In the genomic region with DNA sequence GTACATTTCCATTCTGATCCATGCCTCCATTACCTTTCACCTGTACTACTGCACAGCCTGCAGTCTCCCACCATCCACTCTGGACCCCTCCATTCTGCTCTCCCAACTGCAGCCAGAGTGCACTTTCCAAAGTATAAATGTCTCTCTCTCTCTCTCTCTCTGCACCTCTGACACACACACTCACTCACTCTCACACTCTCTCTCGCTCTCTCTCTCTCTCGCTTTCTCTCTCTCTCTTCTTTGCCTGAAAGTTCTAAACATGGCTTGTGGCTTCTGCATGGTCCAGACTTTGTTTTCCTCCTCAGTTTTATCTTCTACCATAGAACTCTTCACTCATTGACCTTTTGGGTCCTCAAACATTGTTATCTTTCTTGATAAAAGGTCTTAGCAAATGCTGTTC, we compare ENCODE assay signal across 18 cellular contexts.
A peak's percentile ranks its signal among the peaks of the same experiment; 100 is the strongest.
DNase-seq lines count a peak whose midpoint lies in the region; ATAC-seq and TF ChIP-seq lines count a peak whose summit lies in the region.
"Had no signal": no experiment of that assay in that cellular context is flagged by ENCODE, and none has a peak within 500 bp of the region (broad histone marks: within the 10 kb centered on the region; RNA-seq: fewer than 3 reads in every experiment).

No MANE protein-coding gene starts in this region.

- DNase-seq in adipocyte (ENCODE audit: low read depth) (no peak), neuronal stem cell (ENCODE audit: low spot score) (no peak), MCF 10A (ENCODE audit: unreplicated experiment) (no peak)
- DNase-seq in effector memory CD8-positive, alpha-beta T cell = no peak
- DNase-seq in stimulated activated CD4-positive, alpha-beta T cell treated with anti-CD3 and anti-CD28 coated beads, Interleukin-12 subunit alpha, Interleukin-12 subunit beta, amount 100 ng/mL, for 4 hours = no peak
- DNase-seq: AML-193; Calu3; CD4-positive, alpha-beta memory T cell; DMS79 treated with DMSO at 0.1 percent for 48 hours; GF-D8; GOT3; H7; IMR-90 had no signal

- 97 to 100% methylated on average over 1 to 2 of the region's 2 CpGs for WGBS in neuronal stem cell (ENCODE audit: extremely low coverage in 2 of 2, insufficient read length in 2 of 2, insufficient replicate concordance in 1 of 2), 2 donors

- no peak overlapping the region for H3K4me3 Mint-ChIP-seq in effector memory CD8-positive, alpha-beta T cell
- H3K4me3 Mint-ChIP-seq in MCF 10A (ENCODE audit: unreplicated experiment) = no peak overlapping the region
- H3K4me3 Mint-ChIP-seq: CD14-positive monocyte; CD4-positive, alpha-beta memory T cell had no signal

- intact Hi-C loops in MCF 10A (cut with micrococcal nuclease) = no loop called here

- no peak overlapping the region for H3K4me3 ChIP-seq in adipocyte (ENCODE audit: low read length)
- H3K4me3 ChIP-seq in neuronal stem cell (ENCODE audit: low read length in 2 of 2) = no peak overlapping the region
- H3K4me3 ChIP-seq: BLaER1, K562 had no signal

- no peak overlapping the region for H3K4ac ChIP-seq in neuronal stem cell (ENCODE audit: low read length)

- no peaks in the 10 kb centered on the region for H3K36me3 ChIP-seq in adipocyte (ENCODE audit: control insufficient read depth, insufficient read depth, low read length, severe bottlenecking)
- peaks cover 0 to 3% of the 10 kb centered on the region in 2 donors for H3K36me3 ChIP-seq in neuronal stem cell (replicated peaks in 1 of 2; ENCODE audit: control insufficient read depth in 2 of 2, insufficient read depth in 2 of 2, low read length in 2 of 2)

- no peak overlapping the region for H2BK15ac ChIP-seq in neuronal stem cell (ENCODE audit: low read length)

- H3K14ac ChIP-seq in neuronal stem cell (ENCODE audit: low read length) = peak overlapping the region; percentile 11

- no peaks in the 10 kb centered on the region for H3K9me3 ChIP-seq in adipocyte (ENCODE audit: control insufficient read depth, low read length)
- no peaks in the 10 kb centered on the region for H3K9me3 ChIP-seq in neuronal stem cell (replicated peaks in 1 of 2; ENCODE audit: control insufficient read depth in 2 of 2, insufficient read depth in 1 of 2, low read depth in 1 of 2, low read length in 2 of 2)

- no peak overlapping the region for H3K18ac ChIP-seq in neuronal stem cell (ENCODE audit: low read length)

- no peak for TF ChIP-seq CTCF in MCF 10A (IDR thresholded peaks at IDR 0.05; ENCODE audit: unreplicated experiment)

- H3K4me1 ChIP-seq in adipocyte (ENCODE audit: control insufficient read depth, insufficient read depth, low read length) (peaks cover 62% of the 10 kb centered on the region), neuronal stem cell (ENCODE audit: control insufficient read depth in 2 of 2, insufficient read depth in 1 of 2, low read depth in 1 of 2, low read length in 2 of 2) (no peaks in the 10 kb centered on the region)

- H2BK12ac ChIP-seq in neuronal stem cell (ENCODE audit: low read length) = no peak overlapping the region

- H3K27ac Mint-ChIP-seq in effector memory CD8-positive, alpha-beta T cell = peak overlapping the region; percentile 0 to 12
- H3K27ac Mint-ChIP-seq in MCF 10A (ENCODE audit: low read depth, unreplicated experiment) = no peak overlapping the region

- POLR2A ChIA-PET in MCF 10A (lab: Yijun Ruan, JAX) = no interaction called here

- H3K27me3 ChIP-seq in adipocyte (replicated peaks; ENCODE audit: control insufficient read depth, insufficient read depth, low read length) (no peaks in the 10 kb centered on the region), neuronal stem cell (ENCODE audit: control insufficient read depth in 3 of 3, insufficient read depth in 3 of 3, low read depth in 1 of 3, low read length in 3 of 3) (no peaks in the 10 kb centered on the region)
- H3K27me3 ChIP-seq: BLaER1 had no signal

- no TSS peak for BruUV-seq in MCF 10A (replicated peaks; lab: Mats Ljungman, UMichigan)

- H3K79me1 ChIP-seq in neuronal stem cell (ENCODE audit: low read depth, low read length) = no peaks in the 10 kb centered on the region

- no peak overlapping the region for H3K27ac ChIP-seq in neuronal stem cell (replicated peaks; ENCODE audit: low read length)
- H3K27ac ChIP-seq: BLaER1 had no signal

- H2AFZ ChIP-seq in neuronal stem cell (ENCODE audit: low read length) = no peak overlapping the region

- no peak overlapping the region for H2BK5ac ChIP-seq in neuronal stem cell (ENCODE audit: low read length)

- H3K9me3 Mint-ChIP-seq in effector memory CD8-positive, alpha-beta T cell = no peaks in the 10 kb centered on the region
- H3K9me3 Mint-ChIP-seq in MCF 10A (ENCODE audit: unreplicated experiment) = no peaks in the 10 kb centered on the region
- H3K9me3 Mint-ChIP-seq: CD14-positive monocyte had no signal

- no peak for ATAC-seq in effector memory CD8-positive, alpha-beta T cell (replicated peaks)
- no peak for ATAC-seq in GM19324 (IDR thresholded peaks at IDR 0.05; ENCODE audit: low FRiP score, unreplicated experiment)
- ATAC-seq: HCT116, K562 had no signal

- no peak overlapping the region for H3K4me2 ChIP-seq in neuronal stem cell (ENCODE audit: insufficient read depth, low read length, poor library complexity, severe bottlenecking)
- H3K4me2 ChIP-seq: BLaER1 had no signal

- H3K27me3 Mint-ChIP-seq in effector memory CD8-positive, alpha-beta T cell = no peaks in the 10 kb centered on the region
- no peaks in the 10 kb centered on the region for H3K27me3 Mint-ChIP-seq in MCF 10A (ENCODE audit: insufficient read depth, unreplicated experiment)
- H3K27me3 Mint-ChIP-seq: CD4-positive, alpha-beta memory T cell had no signal

- H3K9ac ChIP-seq in adipocyte (ENCODE audit: low read length) (peak overlapping the region; percentile 80), neuronal stem cell (ENCODE audit: low read depth, low read length, poor library complexity) (no peak overlapping the region)
- H3K9ac ChIP-seq: BLaER1 had no signal

- CTCF ChIA-PET in MCF 10A (lab: Yijun Ruan, JAX) = interaction anchor here (0.8 to 2.3 kb wide), 3 partner anchors 19 to 233 kb away, joined by 3 to 11 read pairs (median 4); no protein-coding TSS in a partner anchor

- H3K4me1 Mint-ChIP-seq in effector memory CD8-positive, alpha-beta T cell (ENCODE audit: low read depth in 2 of 2) = peaks cover 2 to 16% of the 10 kb centered on the region in 2 donors
- H3K4me1 Mint-ChIP-seq in MCF 10A (ENCODE audit: insufficient read depth, unreplicated experiment) = no peaks in the 10 kb centered on the region

- H3K23ac ChIP-seq in neuronal stem cell (ENCODE audit: low read depth, low read length, poor library complexity) = no peak overlapping the region

- H3K36me3 Mint-ChIP-seq in effector memory CD8-positive, alpha-beta T cell (ENCODE audit: insufficient read depth) = peaks cover 9% of the 10 kb centered on the region
- peaks cover 6% of the 10 kb centered on the region for H3K36me3 Mint-ChIP-seq in MCF 10A (ENCODE audit: insufficient read depth, unreplicated experiment)

- no peak overlapping the region for H4K8ac ChIP-seq in neuronal stem cell (ENCODE audit: low read depth, low read length)

- no peak overlapping the region for H2AK5ac ChIP-seq in neuronal stem cell (ENCODE audit: low read depth, low read length)

- no peak overlapping the region for H4K91ac ChIP-seq in neuronal stem cell (ENCODE audit: low read depth, low read length, poor library complexity)

- no peak overlapping the region for H2BK120ac ChIP-seq in neuronal stem cell (ENCODE audit: low read depth, low read length)
